In genomic region chr4:56313132-56313531, GRCh38 we compare ENCODE assay signal across 9 cellular contexts.
"Had no signal": no experiment of that assay in that cellular context is flagged by ENCODE, and none has a peak within 500 bp of the region (broad histone marks: within the 10 kb centered on the region; RNA-seq: fewer than 3 reads in every experiment).

No MANE protein-coding gene starts in this region.

- H3K27ac ChIP-seq: GM23248, HL-60 had no signal

- H3K4me3 Mint-ChIP-seq: HFFc6 had no signal

- H3K9me3 ChIP-seq: HAP-1 had no signal

- H3K4me3 ChIP-seq: GM23248, HAP-1 had no signal

- H3K36me3 ChIP-seq: HAP-1 had no signal

- H2AFZ ChIP-seq: GM23248 had no signal

- DNase-seq: GM23248, GOT3, H7, HFFc6, IMR-90 had no signal

- FAIRE-seq: K562 had no signal

- H3K4me1 ChIP-seq: HAP-1 had no signal

- ATAC-seq: HCT116 had no signal

- H3K9ac ChIP-seq: GM23248 had no signal

- H3K27ac Mint-ChIP-seq: HFFc6 had no signal
